In the genomic region with DNA sequence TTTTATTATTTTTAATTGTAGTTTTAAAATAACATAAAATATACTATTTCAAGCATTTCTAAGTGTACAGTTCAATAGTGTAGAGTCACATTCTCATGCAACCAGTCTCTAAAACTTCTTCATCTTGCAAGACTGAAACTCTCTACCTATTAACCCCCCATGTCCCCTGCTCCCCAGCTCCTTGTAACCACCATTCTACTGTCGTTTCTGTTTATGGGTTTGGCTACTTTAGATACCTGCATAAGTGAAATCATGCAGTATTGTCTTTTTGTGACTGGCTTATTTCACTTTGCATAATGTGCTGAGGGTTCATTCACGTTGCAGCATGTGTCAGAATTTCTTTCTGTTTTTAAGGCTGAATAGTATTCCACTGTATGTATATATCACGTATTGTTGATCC, we compare ENCODE assay signal across 26 cellular contexts.
DNase-seq lines count a peak whose midpoint lies in the region; ATAC-seq, FAIRE-seq and TF ChIP-seq lines count a peak whose summit lies in the region.
"Had no signal": no experiment of that assay in that cellular context is flagged by ENCODE, and none has a peak within 500 bp of the region (broad histone marks: within the 10 kb centered on the region; RNA-seq: fewer than 3 reads in every experiment).

No MANE protein-coding gene starts in this region.

- H3K4me2 ChIP-seq in GM12878 (ENCODE audit: control insufficient read depth, insufficient read depth), result peak overlapping the region; percentile 9
- H3K4me2 ChIP-seq: SK-N-SH had no signal

- WGBS in GM12878 (ENCODE audit: insufficient coverage, insufficient replicate concordance, low lambda C conversion rate, missing lambda C conversion rate), result 32% methylated on average over 3 of the region's 3 CpGs
- 92 to 97% methylated on average over 3 of the region's 3 CpGs for WGBS in heart right ventricle, 2 donors

- BruUV-seq in GM12878 (replicated peaks; lab: Mats Ljungman, UMichigan), result no TSS peak

- no peak for FAIRE-seq in GM12878 (lab: Jason Lieb, UNC)
- FAIRE-seq: HepG2 had no signal

- H3K9ac ChIP-seq in GM12878 (ENCODE audit: control insufficient read depth, insufficient read depth, low read length), result no peak overlapping the region
- H3K9ac ChIP-seq: BLaER1 treated with 17β-estradiol and CSF1 and Interleukin-3, amounts not matched to agents 10 nM and 100 nM; GM23248; SK-N-SH had no signal

- TF ChIP-seq CTCF in GM12878 (IDR thresholded peaks at IDR 0.05 in 2 of 3, conservative IDR thresholded peaks at IDR 0.05 in 1 of 3; ENCODE audit: control insufficient read depth in 2 of 3, extremely low read depth in 1 of 3, insufficient read depth in 1 of 3, low read depth in 3 of 3, low read length in 3 of 3) (no peak), heart right ventricle (IDR thresholded peaks at IDR 0.05) (no peak)

- H3K4me1 ChIP-seq in GM12878 (ENCODE audit: control insufficient read depth, insufficient read depth, low read length), result peaks cover 45% of the 10 kb centered on the region
- H3K4me1 ChIP-seq in heart right ventricle, result peaks cover 7 to 46% (median 36%) of the 10 kb centered on the region in 9 donors

- H3K27me3 ChIP-seq in GM12878 (replicated peaks in 1 of 2; ENCODE audit: control insufficient read depth in 2 of 2, insufficient read depth in 2 of 2, low read length in 1 of 2), result no peaks in the 10 kb centered on the region
- no peaks in the 10 kb centered on the region for H3K27me3 ChIP-seq in heart right ventricle
- H3K27me3 ChIP-seq: BLaER1 treated with 17β-estradiol and CSF1 and Interleukin-3, amounts not matched to agents 10 nM and 100 nM had no signal

- peak; percentile 0 for DNase-seq in stimulated activated naive CD8-positive, alpha-beta T cell treated with anti-CD3 and anti-CD28 coated beads, Interleukin-15, Interleukin-2, amounts not matched to agents 100 U/mL and 50 U/mL, for 24 hours
- no peak for DNase-seq in stimulated activated naive CD8-positive, alpha-beta T cell treated with anti-CD3 and anti-CD28 coated beads, Interleukin-15, amount 100 ng/mL, for 72 hours
- no peak for DNase-seq in GM12878 (ENCODE audit: low read depth, low spot score)
- DNase-seq in NCI-H748 (lab: John Stamatoyannopoulos, UW; ENCODE audit: unreplicated experiment), result no peak
- no peak for DNase-seq in heart right ventricle
- no peak for DNase-seq in foreskin melanocyte
- DNase-seq: DMS53, GM23248, H7, Karpas-422, NCI-H1092 treated with DMSO at 0.1 percent for 48 hours, NCI-H1436, NCI-H187, NCI-H2081 treated with DMSO at 0.1 percent for 48 hours, NCI-H2171, NCI-H226, NCI-H510A, NCI-H748 treated with DMSO at 0.1 percent for 48 hours, PC-3, SK-N-SH, SW 1271 had no signal

- RAD21 ChIA-PET in GM12878 (lab: Charles Lee; ENCODE audit: unreplicated experiment), result interaction anchor here (1.4 to 7.3 kb wide), 6 partner anchors 9 to 367 kb away, joined by 4 to 61 read pairs (median 46); no protein-coding TSS in a partner anchor

- POLR2A ChIA-PET in GM12878 (lab: Charles Lee), result interaction anchor here (1.2 to 4.2 kb wide), 9 partner anchors 9 to 34 kb away, joined by 3 to 31 read pairs (median 15); no protein-coding TSS in a partner anchor

- SMC1A ChIA-PET in GM12878 (lab: Charles Lee; ENCODE audit: uncharacterized antibody, unreplicated experiment), result interaction anchor here (1.1 to 12.6 kb wide), 9 partner anchors 9 to 57 kb away, joined by 3 to 129 read pairs (median 10); no protein-coding TSS in a partner anchor

- H3K4me1 Mint-ChIP-seq in stimulated activated naive CD8-positive, alpha-beta T cell treated with anti-CD3 and anti-CD28 coated beads, Interleukin-15, amount 100 ng/mL, for 72 hours, result peaks cover 43% of the 10 kb centered on the region

- no peak overlapping the region for H2AFZ ChIP-seq in GM12878 (ENCODE audit: control insufficient read depth, low read depth, low read length)
- H2AFZ ChIP-seq: GM23248 had no signal

- H3K27ac ChIP-seq in GM12878 (ENCODE audit: control insufficient read depth, insufficient read depth) (peak overlapping the region; percentile 81), heart right ventricle (no peak overlapping the region)
- H3K27ac ChIP-seq: BLaER1 treated with 17β-estradiol and CSF1 and Interleukin-3, amounts not matched to agents 10 nM and 100 nM; GM23248 had no signal

- no peaks in the 10 kb centered on the region for H3K9me3 Mint-ChIP-seq in stimulated activated naive CD8-positive, alpha-beta T cell treated with anti-CD3 and anti-CD28 coated beads, Interleukin-15, amount 100 ng/mL, for 72 hours
- H3K9me3 Mint-ChIP-seq: CD4-positive, alpha-beta T cell had no signal

- in situ Hi-C loops in GM12878 (cut with MboI), result loop anchor here (25.0 kb wide), 1 partner anchor 1476 kb away; a partner anchor contains a TSS

- H3K9me3 ChIP-seq in GM12878 (replicated peaks; ENCODE audit: control insufficient read depth, insufficient read depth, low read length) (no peaks in the 10 kb centered on the region), heart right ventricle (no peaks in the 10 kb centered on the region)
- H3K9me3 ChIP-seq: BLaER1 treated with 17β-estradiol and CSF1 and Interleukin-3, amounts not matched to agents 10 nM and 100 nM; SK-N-SH had no signal

- 0 out of 2 replicates have a peak overlapping the region, but pooled peaks have one; percentile 7 for H3K4me3 ChIP-seq in GM12878
- H3K4me3 ChIP-seq in heart right ventricle, result no peak overlapping the region
- H3K4me3 ChIP-seq: BLaER1 treated with 17β-estradiol and CSF1 and Interleukin-3, amounts not matched to agents 10 nM and 100 nM; GM23248 had no signal

- no peak for TF ChIP-seq POLR2A in GM12878 (IDR thresholded peaks at IDR 0.05; ENCODE audit: low read depth, low read length)

- no peak for TF ChIP-seq EP300 in GM12878 (IDR thresholded peaks at IDR 0.05; ENCODE audit: borderline replicate concordance in 1 of 2, control insufficient read depth in 1 of 2, low read depth in 2 of 2, low read length in 2 of 2)

- no peaks in the 10 kb centered on the region for H3K27me3 Mint-ChIP-seq in stimulated activated naive CD8-positive, alpha-beta T cell treated with anti-CD3 and anti-CD28 coated beads, Interleukin-15, amount 100 ng/mL, for 72 hours
- H3K27me3 Mint-ChIP-seq: CD4-positive, alpha-beta T cell had no signal

- H3K79me2 ChIP-seq in GM12878 (ENCODE audit: control insufficient read depth, insufficient read depth, low read length), result no peaks in the 10 kb centered on the region

- intact Hi-C loops in GM12878 (cut with micrococcal nuclease; ENCODE audit: unreplicated experiment), result no loop called here
- intact Hi-C loops in heart right ventricle (cut with DNase I), result no loop called here

- no peak overlapping the region for H3K27ac Mint-ChIP-seq in stimulated activated naive CD8-positive, alpha-beta T cell treated with anti-CD3 and anti-CD28 coated beads, Interleukin-15, amount 100 ng/mL, for 72 hours

- no peak for ATAC-seq in stimulated activated naive CD8-positive, alpha-beta T cell treated with anti-CD3 and anti-CD28 coated beads, Interleukin-15, Interleukin-2, amounts not matched to agents 100 U/mL and 50 U/mL, for 24 hours
- ATAC-seq in stimulated activated naive CD8-positive, alpha-beta T cell treated with anti-CD3 and anti-CD28 coated beads, Interleukin-15, amount 100 ng/mL, for 72 hours, result no peak
- ATAC-seq in HG02852 (IDR thresholded peaks at IDR 0.05; ENCODE audit: unreplicated experiment), result peak; percentile 55
- peak; percentile 33 for ATAC-seq in GM12878
- no peak for ATAC-seq in heart right ventricle
- no peak for ATAC-seq in GM21423 (IDR thresholded peaks at IDR 0.05; ENCODE audit: unreplicated experiment)
- ATAC-seq: HepG2, PC-3 had no signal

- no peak for TF ChIP-seq RAD21 in GM12878 (IDR thresholded peaks at IDR 0.05; ENCODE audit: insufficient read depth, low read depth, low read length)

- no peaks in the 10 kb centered on the region for H4K20me1 ChIP-seq in GM12878 (ENCODE audit: control insufficient read depth, insufficient read depth)
- H4K20me1 ChIP-seq: BLaER1 treated with 17β-estradiol and CSF1 and Interleukin-3, amounts not matched to agents 10 nM and 100 nM had no signal

- CTCF ChIA-PET in GM12878 (lab: Yijun Ruan, JAX), result interaction anchor here (1.0 to 1.6 kb wide), 5 partner anchors 9 to 34 kb away, joined by 3 to 6 read pairs (median 3); no protein-coding TSS in a partner anchor

- no peak overlapping the region for H3K4me3 Mint-ChIP-seq in stimulated activated naive CD8-positive, alpha-beta T cell treated with anti-CD3 and anti-CD28 coated beads, Interleukin-15, amount 100 ng/mL, for 72 hours
- H3K4me3 Mint-ChIP-seq: CD4-positive, alpha-beta T cell had no signal

- no peaks in the 10 kb centered on the region for H3K36me3 ChIP-seq in GM12878 (ENCODE audit: control insufficient read depth in 2 of 2, insufficient read depth in 2 of 2, low read length in 1 of 2)
- peaks cover 0 to 7% (median 0%) of the 10 kb centered on the region in 9 donors for H3K36me3 ChIP-seq in heart right ventricle

TF ChIP-seq in GM12878, 131 proteins besides CTCF, POLR2A, EP300 and RAD21 (continues in another document):
- TF ChIP-seq ESRRA (IDR thresholded peaks at IDR 0.05; ENCODE audit: low read length) (no peak), ZNF274 (IDR thresholded peaks at IDR 0.05; ENCODE audit: insufficient read depth, insufficient read length) (no peak), ZZZ3 (IDR thresholded peaks at IDR 0.05; ENCODE audit: control insufficient read depth, insufficient read length, low read depth) (no peak), POU2F2 (IDR thresholded peaks at IDR 0.05; ENCODE audit: borderline replicate concordance, low read depth, low read length) (peak; percentile 28; the same call in 1 of the 3 replicates), NRF1 (conservative IDR thresholded peaks at IDR 0.05; ENCODE audit: low read depth, low read length) (no peak), STAT3 (IDR thresholded peaks at IDR 0.05; ENCODE audit: low read depth, low read length) (no peak), IKZF1 (conservative IDR thresholded peaks at IDR 0.05) (no peak)
- TF ChIP-seq, protein P1, sequence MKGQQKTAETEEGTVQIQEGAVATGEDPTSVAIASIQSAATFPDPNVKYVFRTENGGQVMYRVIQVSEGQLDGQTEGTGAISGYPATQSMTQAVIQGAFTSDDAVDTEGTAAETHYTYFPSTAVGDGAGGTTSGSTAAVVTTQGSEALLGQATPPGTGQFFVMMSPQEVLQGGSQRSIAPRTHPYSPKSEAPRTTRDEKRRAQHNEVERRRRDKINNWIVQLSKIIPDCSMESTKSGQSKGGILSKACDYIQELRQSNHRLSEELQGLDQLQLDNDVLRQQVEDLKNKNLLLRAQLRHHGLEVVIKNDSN (IDR thresholded peaks at IDR 0.05; ENCODE audit: borderline replicate concordance, extremely low read length, insufficient read depth, low read depth, low read length), result no peak

Comparison
In these comparisons a context has a peak if more than half of its experiments do, and no peak if none do; other contexts are left out.
1. ATAC-seq: peak in HG02852 (single experiment) and GM12878 (single experiment); none in stimulated activated naive CD8-positive, alpha-beta T cell treated with anti-CD3 and anti-CD28 coated beads, Interleukin-15, Interleukin-2, amounts not matched to agents 100 U/mL and 50 U/mL, for 24 hours (single experiment), stimulated activated naive CD8-positive, alpha-beta T cell treated with anti-CD3 and anti-CD28 coated beads, Interleukin-15, amount 100 ng/mL, for 72 hours (single experiment), heart right ventricle (0 of 8) and GM21423 (single experiment).